8 cellular contexts compared by ENCODE assay signal in genomic region chr1:145927073-145927886, GRCh38. TPM values are rescaled to one million over a fixed set of nuclear protein-coding genes. Genes with fewer than 3 reads are reported as not detected.
DNase-seq lines count a peak whose midpoint lies in the region; ATAC-seq and TF ChIP-seq lines count a peak whose summit lies in the region.

Gene RBM8A, minus strand, starts transcription at chr1:145927484. Its CDS starts 58 bp downstream, at chr1:145927426.

- H3K27me3 Mint-ChIP-seq in activated T-helper 17 cell treated with anti-CD3 and anti-CD28 coated beads, Interleukin-2, amount 50 U/mL, for 72 hours: no peaks in the 10 kb centered on the region
- H3K27me3 Mint-ChIP-seq in natural killer cell (ENCODE audit: low read depth in 2 of 2): no peaks in the 10 kb centered on the region

- peak; percentile 97 for ATAC-seq in activated T-helper 17 cell treated with anti-CD3 and anti-CD28 coated beads, Interleukin-2, amount 50 U/mL, for 72 hours (replicated peaks)
- peak; percentile 96 to 99 (median 96) for ATAC-seq in natural killer cell

- peak within 1 kb of the TSS; percentile 82 for H3K27ac ChIP-seq in RWPE1

- no peaks in the 10 kb centered on the region for H3K9me3 ChIP-seq in ES-I3 (ENCODE audit: control insufficient read depth, insufficient read depth, low read length)

- POLR2A ChIA-PET in RWPE1 (lab: Yijun Ruan, JAX; ENCODE audit: low non-redundant PET): interaction anchor here (0.5 to 2.4 kb wide), 6 partner anchors 30 to 81 kb away, joined by 3 to 15 read pairs (median 4); partner anchors contain the start of genes ANKRD34A, LIX1L and POLR3GL

- peak within 1 kb of the TSS; percentile 98 for H3K4me3 ChIP-seq in LNCaP clone FGC (ENCODE audit: low read depth, low read length)

- TF ChIP-seq CTCF in LNCaP clone FGC (IDR thresholded peaks at IDR 0.05; ENCODE audit: control insufficient read depth, extremely low read depth, insufficient read depth) (peak; percentile 51), RWPE1 (conservative IDR thresholded peaks at IDR 0.05; ENCODE audit: low read depth) (peak; percentile 68), natural killer cell (IDR thresholded peaks at IDR 0.05) (peak; percentile 73)

- H3K36me3 ChIP-seq in ES-I3 (ENCODE audit: insufficient read depth, low read length): peaks cover 15% of the 10 kb centered on the region

- intact Hi-C loops in natural killer cell (cut with micrococcal nuclease): loop anchor here (2.0 to 5.0 kb wide), 4 partner anchors 38 to 85 kb away; partner anchors contain the start of genes ANKRD34A, POLR3GL and TXNIP

- DNase-seq in H4 (ENCODE audit: low spot score) (peak; percentile 99), LNCaP clone FGC (ENCODE audit: low read depth) (peak; percentile 97), RWPE1 (ENCODE audit: low spot score) (peak; percentile 92), fibroblast of peridontal ligament (ENCODE audit: extremely low read depth) (peak; percentile 99), natural killer cell (peak; percentile 87)
- peak; percentile 92 for DNase-seq in stimulated activated naive CD4-positive, alpha-beta T cell treated with Interleukin-2 at 50 U/mL for 16 hours (lab: John Stamatoyannopoulos, UW)

- H3K9me3 Mint-ChIP-seq in activated T-helper 17 cell treated with anti-CD3 and anti-CD28 coated beads, Interleukin-2, amount 50 U/mL, for 72 hours: no peaks in the 10 kb centered on the region
- no peaks in the 10 kb centered on the region for H3K9me3 Mint-ChIP-seq in natural killer cell

- peaks cover 36% of the 10 kb centered on the region for H3K36me3 Mint-ChIP-seq in activated T-helper 17 cell treated with anti-CD3 and anti-CD28 coated beads, Interleukin-2, amount 50 U/mL, for 72 hours (ENCODE audit: low read depth)
- H3K36me3 Mint-ChIP-seq in natural killer cell: peaks cover 6% of the 10 kb centered on the region

- H3K9ac ChIP-seq in ES-I3 (ENCODE audit: low read depth, low read length): peak within 1 kb of the TSS; percentile 94

- H3K27ac Mint-ChIP-seq in activated T-helper 17 cell treated with anti-CD3 and anti-CD28 coated beads, Interleukin-2, amount 50 U/mL, for 72 hours: no peak within 1 kb of the TSS
- H3K27ac Mint-ChIP-seq in natural killer cell: no peak within 1 kb of the TSS

- no peak within 1 kb of the TSS for H3K4me3 Mint-ChIP-seq in activated T-helper 17 cell treated with anti-CD3 and anti-CD28 coated beads, Interleukin-2, amount 50 U/mL, for 72 hours
- no peak within 1 kb of the TSS for H3K4me3 Mint-ChIP-seq in natural killer cell

- CTCF ChIA-PET in RWPE1 (lab: Yijun Ruan, JAX): interaction anchor here (0.6 to 1.8 kb wide), 7 partner anchors 9 to 81 kb away, joined by 3 to 6 read pairs (median 4); partner anchors contain the start of genes NUDT17 and PEX11B

- peaks cover 8% of the 10 kb centered on the region for H3K4me1 ChIP-seq in ES-I3 (ENCODE audit: insufficient read depth, low read length)

- no peaks in the 10 kb centered on the region for H3K4me1 Mint-ChIP-seq in activated T-helper 17 cell treated with anti-CD3 and anti-CD28 coated beads, Interleukin-2, amount 50 U/mL, for 72 hours
- peaks cover 14 to 20% of the 10 kb centered on the region in 2 donors for H3K4me1 Mint-ChIP-seq in natural killer cell

RNA-seq across cellular contexts. Expression of gene RBM8A, which starts in this region (rescaled TPM):
- 335 and 394 TPM in 2 replicates for total RNA-seq in H4 (2014; rRNA removed; shearing (Covaris generic))
- total RNA-seq in activated T-helper 17 cell treated with anti-CD3 and anti-CD28 coated beads, Interleukin-2, amount 50 U/mL, for 72 hours: 100 to 1,000 TPM; 222 to 275 TPM
- 100 to 1,000 TPM; 172 to 204 (median 200) TPM for total RNA-seq in natural killer cell

Comparison
In these comparisons a context has a peak if more than half of its experiments do, and no peak if none do; other contexts are left out.
1. Peak in every context shown above with its lines: DNase-seq, ATAC-seq, H3K4me3 ChIP-seq and H3K27ac ChIP-seq.